ENCODE assay signal across 18 cellular contexts in the genomic region with DNA sequence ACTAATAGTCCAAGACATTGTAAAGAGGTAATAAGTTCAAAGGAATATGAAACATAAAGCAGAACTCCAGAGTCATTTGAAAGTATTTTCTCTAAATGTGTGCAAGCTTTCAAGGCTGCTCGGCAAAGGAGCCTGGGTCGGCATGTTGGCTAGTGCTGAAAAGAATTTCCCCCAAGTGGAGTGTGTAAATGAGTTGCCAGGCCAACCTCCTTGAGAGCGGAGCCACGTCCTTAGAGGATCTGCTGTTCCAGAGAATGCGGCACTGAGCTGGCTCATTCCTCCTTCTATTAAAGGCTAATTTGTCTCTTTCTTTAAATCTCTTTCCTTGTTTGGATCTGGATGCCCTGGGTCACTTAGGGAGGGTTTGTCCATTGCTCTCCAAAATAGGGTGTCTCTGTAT.
DNase-seq lines count a peak whose midpoint lies in the region; ATAC-seq, FAIRE-seq and TF ChIP-seq lines count a peak whose summit lies in the region.
"Had no signal": no experiment of that assay in that cellular context is flagged by ENCODE, and none has a peak within 500 bp of the region (broad histone marks: within the 10 kb centered on the region; RNA-seq: fewer than 3 reads in every experiment).

No MANE protein-coding gene starts in this region.

- no peaks in the 10 kb centered on the region for H3K36me3 ChIP-seq in right atrium auricular region
- no peaks in the 10 kb centered on the region for H3K36me3 ChIP-seq in mucosa of descending colon (ENCODE audit: low read depth)
- H3K36me3 ChIP-seq in uterus: no peaks in the 10 kb centered on the region
- H3K36me3 ChIP-seq: heart left ventricle, suprapubic skin had no signal

- no peak overlapping the region for H3K27ac ChIP-seq in right atrium auricular region
- no peak overlapping the region for H3K27ac ChIP-seq in uterus
- H3K27ac ChIP-seq: suprapubic skin had no signal

- H3K4me3 ChIP-seq in right atrium auricular region (no peak overlapping the region), mucosa of descending colon (no peak overlapping the region), uterus (no peak overlapping the region)
- H3K4me3 ChIP-seq: heart left ventricle, suprapubic skin had no signal

- H3K27me3 ChIP-seq in right atrium auricular region (no peaks in the 10 kb centered on the region), uterus (no peaks in the 10 kb centered on the region)
- H3K27me3 ChIP-seq: heart left ventricle, suprapubic skin had no signal

- TF ChIP-seq POLR2A in uterus (IDR thresholded peaks at IDR 0.05): no peak

- peak; percentile 63 for ATAC-seq in Right ventricle myocardium inferior
- ATAC-seq in mucosa of descending colon: peak; percentile 29
- no peak for ATAC-seq in GM19463 (IDR thresholded peaks at IDR 0.05; ENCODE audit: unreplicated experiment)
- ATAC-seq: naive thymus-derived CD8-positive, alpha-beta T cell; PC-3 had no signal

- TF ChIP-seq CTCF in right atrium auricular region (IDR thresholded peaks at IDR 0.05) (no peak), mucosa of descending colon (IDR thresholded peaks at IDR 0.05) (no peak), uterus (IDR thresholded peaks at IDR 0.05) (no peak), D721Med (IDR thresholded peaks at IDR 0.05; ENCODE audit: insufficient read depth, missing control alignments) (no peak)

- intact Hi-C loops in Right ventricle myocardium inferior (cut with DNase I): loop anchor here (10.0 kb wide), 2 partner anchors 82 to 922 kb away; partner anchors contain the start of gene OSR1
- intact Hi-C loops in head of caudate nucleus (cut with DNase I): no loop called here
- intact Hi-C loops in mucosa of descending colon (cut with DNase I, micrococcal nuclease): no loop called here
- intact Hi-C loops in uterus (cut with DNase I; ENCODE audit: low total_unique reads): no loop called here

- no peak for DNase-seq in Right ventricle myocardium inferior (ENCODE audit: missing footprints)
- DNase-seq in right atrium auricular region (ENCODE audit: low spot score): no peak
- DNase-seq in head of caudate nucleus: peak in 27 of 42 donors; percentile 6 to 61 (median 33)
- no peak for DNase-seq in mucosa of descending colon
- no peak for DNase-seq in uterus
- no peak for DNase-seq in D721Med (ENCODE audit: insufficient read length, low spot score)
- DNase-seq in stimulated activated CD4-positive, alpha-beta T cell treated with anti-CD3 and anti-CD28 coated beads, Interleukin-1b, Interleukin-23, amount 100 ng/mL, for 48 hours: no peak
- DNase-seq: 8988T; activated CD4-positive, alpha-beta memory T cell treated with anti-CD3 and anti-CD28 coated beads for 36 hours; DMS79 treated with DMSO at 0.1 percent for 48 hours; GOT3; heart left ventricle; naive thymus-derived CD8-positive, alpha-beta T cell; NCI-H1694; NCI-H524; PC-3 had no signal

- H3K4me1 ChIP-seq in right atrium auricular region (peaks cover 0 to 12% of the 10 kb centered on the region in 2 donors), mucosa of descending colon (ENCODE audit: low read depth) (no peaks in the 10 kb centered on the region), uterus (peaks cover 0 to 18% of the 10 kb centered on the region in 2 donors)

- H3K9me3 ChIP-seq in right atrium auricular region (no peaks in the 10 kb centered on the region), mucosa of descending colon (no peaks in the 10 kb centered on the region), uterus (no peaks in the 10 kb centered on the region)
- H3K9me3 ChIP-seq: heart left ventricle, suprapubic skin had no signal

- no peak for FAIRE-seq in D721Med (lab: Jason Lieb, UNC)

Comparison
In these comparisons a context has a peak if more than half of its experiments do, and no peak if none do; other contexts are left out.
1. DNase-seq: peak in head of caudate nucleus (27 of 42); none in Right ventricle myocardium inferior (single experiment), right atrium auricular region (single experiment), mucosa of descending colon (0 of 3), uterus (0 of 2), D721Med (single experiment) and stimulated activated CD4-positive, alpha-beta T cell treated with anti-CD3 and anti-CD28 coated beads, Interleukin-1b, Interleukin-23, amount 100 ng/mL, for 48 hours (single experiment).